Comparison of ENCODE assay signal across 8 cellular contexts in the genomic region with DNA sequence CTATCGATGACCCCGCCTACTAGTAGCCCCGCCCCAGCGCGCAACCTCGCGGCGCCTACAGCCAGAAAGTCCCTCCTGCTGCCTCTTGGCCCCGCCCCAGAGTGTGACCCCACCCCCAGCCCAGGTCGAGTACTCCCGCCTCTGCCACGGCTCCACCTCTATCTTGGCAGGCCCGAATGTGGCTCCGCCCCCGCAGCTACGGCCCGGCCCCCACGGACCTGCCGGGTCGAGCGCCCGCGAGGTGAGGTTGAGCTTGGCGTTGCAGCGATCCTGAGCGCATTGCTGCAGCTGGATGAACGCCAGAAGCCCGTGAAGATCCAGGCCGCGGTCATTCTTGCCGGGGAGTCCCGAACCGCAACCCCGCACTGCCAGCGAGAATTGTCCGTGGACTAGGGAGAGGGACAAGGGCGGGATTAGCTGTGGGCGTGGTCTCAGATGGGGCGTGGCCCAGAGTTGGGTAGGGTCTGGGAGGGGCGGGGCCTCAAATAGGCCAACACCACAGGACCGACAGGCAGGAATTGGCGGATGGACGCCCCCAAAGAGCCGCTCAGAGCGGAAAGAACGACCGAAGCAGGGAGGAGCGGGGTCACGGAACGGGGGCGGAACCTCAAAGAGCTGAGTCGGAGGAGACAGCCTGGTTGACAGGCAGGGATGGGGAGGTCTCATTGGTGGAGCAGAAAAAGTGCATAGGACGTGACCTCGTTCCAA. TPM values are rescaled to one million over a fixed set of nuclear protein-coding genes. Genes with fewer than 3 reads are reported as not detected.
DNase-seq lines count a peak whose midpoint lies in the region; TF ChIP-seq lines count a peak whose summit lies in the region.

No MANE protein-coding gene starts in this region.

- H4K20me1 ChIP-seq in Loucy (ENCODE audit: insufficient read depth, low read length, poor library complexity, severe bottlenecking), result no peaks in the 10 kb centered on the region

- H3K9me3 ChIP-seq in Loucy (ENCODE audit: insufficient read depth, low read depth, low read length) (no peaks in the 10 kb centered on the region), SK-N-MC (ENCODE audit: low read depth, low read length) (no peaks in the 10 kb centered on the region)

- H3K9me2 ChIP-seq in Loucy (replicated peaks; ENCODE audit: low read depth, low read length), result no peaks in the 10 kb centered on the region

- DNase-seq in ELR (ENCODE audit: low read depth) (peak; percentile 93), H7 (peak; percentile 99), SK-N-MC (ENCODE audit: low read depth, low spot score) (peak; percentile 66), glomerular endothelial cell (ENCODE audit: extremely low read depth, low read depth, low spot score) (peak; percentile 45), occipital lobe (lab: John Stamatoyannopoulos, UW) (peak; percentile 80), superior temporal gyrus (ENCODE audit: extremely low spot score) (peak; percentile 84)
- DNase-seq in activated naive CD4-positive, alpha-beta T cell treated with anti-CD3 and anti-CD28 coated beads, Interleukin-2, amount 50 U/mL, for 16 hours, result peak; percentile 99

- H3K4me3 ChIP-seq in H7 (ENCODE audit: insufficient read depth, low read depth, low read length), result peak overlapping the region; percentile 79
- H3K4me3 ChIP-seq in Loucy (ENCODE audit: low read length, poor library complexity, severe bottlenecking), result peak overlapping the region; percentile 82
- H3K4me3 ChIP-seq in SK-N-MC, result peak overlapping the region; percentile 89

- H3K4me1 ChIP-seq in Loucy (ENCODE audit: insufficient read depth, low read length, poor library complexity, severe bottlenecking), result peaks cover 7% of the 10 kb centered on the region

- H2AFZ ChIP-seq in Loucy (ENCODE audit: low read length), result peak overlapping the region; percentile 96

- H3K36me3 ChIP-seq in H7 (replicated peaks; ENCODE audit: control insufficient read depth, insufficient read depth, low read length) (no peaks in the 10 kb centered on the region), Loucy (ENCODE audit: insufficient read depth, low read length) (no peaks in the 10 kb centered on the region), SK-N-MC (ENCODE audit: insufficient read depth, low read length) (no peaks in the 10 kb centered on the region)

- peak overlapping the region; percentile 28 for H3K9ac ChIP-seq in Loucy (ENCODE audit: low read depth, low read length, poor library complexity, severe bottlenecking)
- no peak overlapping the region for H3K9ac ChIP-seq in SK-N-MC (ENCODE audit: insufficient read length)

- no peaks in the 10 kb centered on the region for H3K79me2 ChIP-seq in Loucy (ENCODE audit: insufficient read depth, low read length)

- no peak overlapping the region for H3K27ac ChIP-seq in SK-N-MC

- H3K4me2 ChIP-seq in Loucy (ENCODE audit: low read depth, low read length, poor library complexity, severe bottlenecking), result peak overlapping the region; percentile 75

- no peak for TF ChIP-seq CTCF in Loucy (conservative IDR thresholded peaks at IDR 0.05; ENCODE audit: low read length)

- H3F3A ChIP-seq in Loucy (ENCODE audit: low read depth), result no peaks in the 10 kb centered on the region

- H3K27me3 ChIP-seq in H7 (ENCODE audit: control insufficient read depth, insufficient read depth, low read length) (peaks cover 41% of the 10 kb centered on the region), Loucy (ENCODE audit: insufficient read depth, low read length, poor library complexity, severe bottlenecking) (no peaks in the 10 kb centered on the region)

RNA-seq across cellular contexts. Expression of a gene that starts 1.9 kb away (rescaled TPM):
- total RNA-seq in H7 (2014; rRNA removed; shearing (Covaris generic)), result 0.11 TPM in 1 of 2 replicates, not detected in the other
- not detected in 2 replicates for total RNA-seq in glomerular endothelial cell
- not detected for total RNA-seq in occipital lobe

RNA-seq across cellular contexts. Expression of a gene that starts 41.0 kb away (rescaled TPM):
- 3.5 and 7.9 TPM in 2 replicates for total RNA-seq in H7 (2014; rRNA removed; shearing (Covaris generic))
- 8.2 and 9.6 TPM in 2 replicates for total RNA-seq in glomerular endothelial cell
- total RNA-seq in occipital lobe, result 2.8 TPM

RNA-seq across cellular contexts. Expression of a gene that starts 48.8 kb away (rescaled TPM):
- not detected in 2 replicates for total RNA-seq in H7 (2014; rRNA removed; shearing (Covaris generic))
- total RNA-seq in glomerular endothelial cell (not detected in 2 replicates), occipital lobe (not detected)

Comparison
In these comparisons a context has a peak if more than half of its experiments do, and no peak if none do; other contexts are left out.
1. DNase-seq: peak in every context shown above with its lines; median percentile 99 in H7; 99 in activated naive CD4-positive, alpha-beta T cell treated with anti-CD3 and anti-CD28 coated beads, Interleukin-2, amount 50 U/mL, for 16 hours; 93 in ELR; 84 in superior temporal gyrus; 80 in occipital lobe; 66 in SK-N-MC; 45 in glomerular endothelial cell.